In the genomic region with DNA sequence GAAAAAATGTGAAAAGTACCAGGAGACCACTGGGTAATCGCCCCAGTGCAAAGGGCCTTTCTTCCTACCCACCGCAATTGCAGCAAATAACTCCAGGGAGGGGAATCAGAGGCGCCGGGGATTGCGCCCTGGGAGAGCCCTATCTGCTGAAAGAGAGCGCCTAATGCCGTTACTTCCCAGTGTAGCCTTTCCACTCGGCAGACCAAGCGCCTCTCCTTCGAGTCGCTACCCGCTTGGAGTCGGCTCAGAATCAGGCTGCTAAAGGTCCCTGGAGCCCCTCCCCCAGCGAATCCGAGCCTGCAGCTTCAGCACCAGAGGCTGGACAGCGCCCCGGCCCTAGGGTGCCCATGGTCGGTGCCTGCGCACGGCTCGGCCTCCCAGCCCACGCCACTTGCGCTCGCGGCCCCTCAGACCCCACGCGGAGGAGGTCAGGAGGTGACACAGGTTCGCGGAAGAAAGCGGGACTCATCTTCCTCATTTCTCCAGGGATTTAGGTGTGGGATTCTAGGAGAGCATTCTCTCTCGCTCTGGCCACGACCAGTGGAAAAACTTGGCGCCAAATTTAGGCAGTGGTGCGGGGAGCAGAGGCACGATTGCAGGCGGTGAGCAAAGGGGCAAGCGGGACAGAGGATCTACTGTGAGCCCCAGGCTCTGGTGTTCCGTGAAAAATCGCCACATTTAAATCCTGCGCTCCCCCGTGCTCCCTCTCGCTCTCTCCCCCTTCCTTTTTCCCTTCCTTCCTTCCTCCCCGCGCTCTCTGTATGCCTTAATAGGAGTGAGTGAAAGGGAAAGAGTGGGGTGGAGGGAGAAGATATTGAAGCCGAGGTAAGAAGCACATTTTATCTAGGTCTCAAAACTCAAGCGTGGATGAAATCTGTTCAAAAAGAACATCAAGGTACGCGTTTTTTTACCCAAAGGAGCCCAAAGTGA, we compare ENCODE assay signal across 1 cellular context.
A peak's percentile ranks its signal among the peaks of the same experiment; 100 is the strongest.
TF ChIP-seq lines count a peak whose summit lies in the region.

No MANE protein-coding gene starts in this region.

TF ChIP-seq in HepG2, 621 proteins besides CTCF, POLR2A, EP300 and RAD21 (continued from another document and continues in another):
- no peak for TF ChIP-seq ARHGAP35 (CRISPR knock-in tag; IDR thresholded peaks at IDR 0.05; ENCODE audit: borderline replicate concordance)
- no peak for TF ChIP-seq THAP8 (CRISPR knock-in tag; IDR thresholded peaks at IDR 0.05; ENCODE audit: borderline replicate concordance)
- peak; percentile 40; the same call in 1 of the 2 replicates for TF ChIP-seq ZBTB37 (CRISPR knock-in tag; IDR thresholded peaks at IDR 0.05)
- peak; percentile 62; the same call in 1 of the 2 replicates for TF ChIP-seq ZBTB43 (CRISPR knock-in tag; conservative IDR thresholded peaks at IDR 0.05)
- TF ChIP-seq MIER2 (CRISPR knock-in tag; IDR thresholded peaks at IDR 0.05): peak; percentile 98
- TF ChIP-seq, protein P1, sequence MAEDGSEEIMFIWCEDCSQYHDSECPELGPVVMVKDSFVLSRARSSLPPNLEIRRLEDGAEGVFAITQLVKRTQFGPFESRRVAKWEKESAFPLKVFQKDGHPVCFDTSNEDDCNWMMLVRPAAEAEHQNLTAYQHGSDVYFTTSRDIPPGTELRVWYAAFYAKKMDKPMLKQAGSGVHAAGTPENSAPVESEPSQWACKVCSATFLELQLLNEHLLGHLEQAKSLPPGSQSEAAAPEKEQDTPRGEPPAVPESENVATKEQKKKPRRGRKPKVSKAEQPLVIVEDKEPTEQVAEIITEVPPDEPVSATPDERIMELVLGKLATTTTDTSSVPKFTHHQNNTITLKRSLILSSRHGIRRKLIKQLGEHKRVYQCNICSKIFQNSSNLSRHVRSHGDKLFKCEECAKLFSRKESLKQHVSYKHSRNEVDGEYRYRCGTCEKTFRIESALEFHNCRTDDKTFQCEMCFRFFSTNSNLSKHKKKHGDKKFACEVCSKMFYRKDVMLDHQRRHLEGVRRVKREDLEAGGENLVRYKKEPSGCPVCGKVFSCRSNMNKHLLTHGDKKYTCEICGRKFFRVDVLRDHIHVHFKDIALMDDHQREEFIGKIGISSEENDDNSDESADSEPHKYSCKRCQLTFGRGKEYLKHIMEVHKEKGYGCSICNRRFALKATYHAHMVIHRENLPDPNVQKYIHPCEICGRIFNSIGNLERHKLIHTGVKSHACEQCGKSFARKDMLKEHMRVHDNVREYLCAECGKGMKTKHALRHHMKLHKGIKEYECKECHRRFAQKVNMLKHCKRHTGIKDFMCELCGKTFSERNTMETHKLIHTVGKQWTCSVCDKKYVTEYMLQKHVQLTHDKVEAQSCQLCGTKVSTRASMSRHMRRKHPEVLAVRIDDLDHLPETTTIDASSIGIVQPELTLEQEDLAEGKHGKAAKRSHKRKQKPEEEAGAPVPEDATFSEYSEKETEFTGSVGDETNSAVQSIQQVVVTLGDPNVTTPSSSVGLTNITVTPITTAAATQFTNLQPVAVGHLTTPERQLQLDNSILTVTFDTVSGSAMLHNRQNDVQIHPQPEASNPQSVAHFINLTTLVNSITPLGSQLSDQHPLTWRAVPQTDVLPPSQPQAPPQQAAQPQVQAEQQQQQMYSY (CRISPR knock-in tag; IDR thresholded peaks at IDR 0.05): 0 out of 2 replicates have a peak, but pooled peaks have one; percentile 22
- peak; percentile 31; the same call in 1 of the 2 replicates for TF ChIP-seq GABPB1 (CRISPR knock-in tag; IDR thresholded peaks at IDR 0.05)
- TF ChIP-seq TGIF2 (CRISPR knock-in tag; IDR thresholded peaks at IDR 0.05): 0 out of 2 replicates have a peak, but pooled peaks have one; percentile 54
- TF ChIP-seq, protein P2, sequence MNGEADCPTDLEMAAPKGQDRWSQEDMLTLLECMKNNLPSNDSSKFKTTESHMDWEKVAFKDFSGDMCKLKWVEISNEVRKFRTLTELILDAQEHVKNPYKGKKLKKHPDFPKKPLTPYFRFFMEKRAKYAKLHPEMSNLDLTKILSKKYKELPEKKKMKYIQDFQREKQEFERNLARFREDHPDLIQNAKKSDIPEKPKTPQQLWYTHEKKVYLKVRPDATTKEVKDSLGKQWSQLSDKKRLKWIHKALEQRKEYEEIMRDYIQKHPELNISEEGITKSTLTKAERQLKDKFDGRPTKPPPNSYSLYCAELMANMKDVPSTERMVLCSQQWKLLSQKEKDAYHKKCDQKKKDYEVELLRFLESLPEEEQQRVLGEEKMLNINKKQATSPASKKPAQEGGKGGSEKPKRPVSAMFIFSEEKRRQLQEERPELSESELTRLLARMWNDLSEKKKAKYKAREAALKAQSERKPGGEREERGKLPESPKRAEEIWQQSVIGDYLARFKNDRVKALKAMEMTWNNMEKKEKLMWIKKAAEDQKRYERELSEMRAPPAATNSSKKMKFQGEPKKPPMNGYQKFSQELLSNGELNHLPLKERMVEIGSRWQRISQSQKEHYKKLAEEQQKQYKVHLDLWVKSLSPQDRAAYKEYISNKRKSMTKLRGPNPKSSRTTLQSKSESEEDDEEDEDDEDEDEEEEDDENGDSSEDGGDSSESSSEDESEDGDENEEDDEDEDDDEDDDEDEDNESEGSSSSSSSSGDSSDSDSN (CRISPR knock-in tag; IDR thresholded peaks at IDR 0.05): 0 out of 2 replicates have a peak, but pooled peaks have one; percentile 25
- TF ChIP-seq FOXC1 (CRISPR knock-in tag; IDR thresholded peaks at IDR 0.05; ENCODE audit: borderline replicate concordance): peak; percentile 35; the same call in 1 of the 2 replicates
- TF ChIP-seq, protein P3, sequence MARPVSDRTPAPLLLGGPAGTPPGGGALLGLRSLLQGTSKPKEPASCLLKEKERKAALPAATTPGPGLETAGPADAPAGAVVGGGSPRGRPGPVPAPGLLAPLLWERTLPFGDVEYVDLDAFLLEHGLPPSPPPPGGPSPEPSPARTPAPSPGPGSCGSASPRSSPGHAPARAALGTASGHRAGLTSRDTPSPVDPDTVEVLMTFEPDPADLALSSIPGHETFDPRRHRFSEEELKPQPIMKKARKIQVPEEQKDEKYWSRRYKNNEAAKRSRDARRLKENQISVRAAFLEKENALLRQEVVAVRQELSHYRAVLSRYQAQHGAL (CRISPR knock-in tag; IDR thresholded peaks at IDR 0.05; ENCODE audit: not compliant biosample characterization): peak; percentile 35
- TF ChIP-seq BHLHE40 (IDR thresholded peaks at IDR 0.05; ENCODE audit: low read length): no peak
- TF ChIP-seq, protein P4, sequence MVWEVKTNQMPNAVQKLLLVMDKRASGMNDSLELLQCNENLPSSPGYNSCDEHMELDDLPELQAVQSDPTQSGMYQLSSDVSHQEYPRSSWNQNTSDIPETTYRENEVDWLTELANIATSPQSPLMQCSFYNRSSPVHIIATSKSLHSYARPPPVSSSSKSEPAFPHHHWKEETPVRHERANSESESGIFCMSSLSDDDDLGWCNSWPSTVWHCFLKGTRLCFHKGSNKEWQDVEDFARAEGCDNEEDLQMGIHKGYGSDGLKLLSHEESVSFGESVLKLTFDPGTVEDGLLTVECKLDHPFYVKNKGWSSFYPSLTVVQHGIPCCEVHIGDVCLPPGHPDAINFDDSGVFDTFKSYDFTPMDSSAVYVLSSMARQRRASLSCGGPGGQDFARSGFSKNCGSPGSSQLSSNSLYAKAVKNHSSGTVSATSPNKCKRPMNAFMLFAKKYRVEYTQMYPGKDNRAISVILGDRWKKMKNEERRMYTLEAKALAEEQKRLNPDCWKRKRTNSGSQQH (CRISPR knock-in tag; IDR thresholded peaks at IDR 0.05; ENCODE audit: low read depth): peak; percentile 69; the same call in 1 of the 2 replicates
- TF ChIP-seq SALL1 (CRISPR knock-in tag; IDR thresholded peaks at IDR 0.05): peak; percentile 82
- TF ChIP-seq NFE2L2 (IDR thresholded peaks at IDR 0.05; ENCODE audit: low read length): no peak
- TF ChIP-seq CEBPB (IDR thresholded peaks at IDR 0.05; ENCODE audit: borderline replicate concordance, low read depth, low read length): no peak
- TF ChIP-seq ZNF598 (CRISPR knock-in tag; IDR thresholded peaks at IDR 0.05; ENCODE audit: borderline replicate concordance): no peak
- 0 out of 2 replicates have a peak, but pooled peaks have one; percentile 31 for TF ChIP-seq ZNF670 (CRISPR knock-in tag; IDR thresholded peaks at IDR 0.05; ENCODE audit: borderline replicate concordance)
- no peak for TF ChIP-seq ZNF263 (CRISPR knock-in tag; IDR thresholded peaks at IDR 0.05)
- TF ChIP-seq XBP1 (CRISPR knock-in tag; IDR thresholded peaks at IDR 0.05): 0 out of 2 replicates have a peak, but pooled peaks have one; percentile 59
- TF ChIP-seq ZNF660 (CRISPR knock-in tag; IDR thresholded peaks at IDR 0.05; ENCODE audit: borderline replicate concordance, low read depth): no peak
- no peak for TF ChIP-seq ZNF207 (IDR thresholded peaks at IDR 0.05; ENCODE audit: borderline replicate concordance)
- TF ChIP-seq, protein P5, sequence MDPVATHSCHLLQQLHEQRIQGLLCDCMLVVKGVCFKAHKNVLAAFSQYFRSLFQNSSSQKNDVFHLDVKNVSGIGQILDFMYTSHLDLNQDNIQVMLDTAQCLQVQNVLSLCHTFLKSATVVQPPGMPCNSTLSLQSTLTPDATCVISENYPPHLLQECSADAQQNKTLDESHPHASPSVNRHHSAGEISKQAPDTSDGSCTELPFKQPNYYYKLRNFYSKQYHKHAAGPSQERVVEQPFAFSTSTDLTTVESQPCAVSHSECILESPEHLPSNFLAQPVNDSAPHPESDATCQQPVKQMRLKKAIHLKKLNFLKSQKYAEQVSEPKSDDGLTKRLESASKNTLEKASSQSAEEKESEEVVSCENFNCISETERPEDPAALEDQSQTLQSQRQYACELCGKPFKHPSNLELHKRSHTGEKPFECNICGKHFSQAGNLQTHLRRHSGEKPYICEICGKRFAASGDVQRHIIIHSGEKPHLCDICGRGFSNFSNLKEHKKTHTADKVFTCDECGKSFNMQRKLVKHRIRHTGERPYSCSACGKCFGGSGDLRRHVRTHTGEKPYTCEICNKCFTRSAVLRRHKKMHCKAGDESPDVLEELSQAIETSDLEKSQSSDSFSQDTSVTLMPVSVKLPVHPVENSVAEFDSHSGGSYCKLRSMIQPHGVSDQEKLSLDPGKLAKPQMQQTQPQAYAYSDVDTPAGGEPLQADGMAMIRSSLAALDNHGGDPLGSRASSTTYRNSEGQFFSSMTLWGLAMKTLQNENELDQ (CRISPR knock-in tag; IDR thresholded peaks at IDR 0.05; ENCODE audit: borderline replicate concordance): peak; percentile 68; the same call in 1 of the 2 replicates
- peak; percentile 27; the same call in 1 of the 2 replicates for TF ChIP-seq ZNF12 (CRISPR knock-in tag; IDR thresholded peaks at IDR 0.05)
- TF ChIP-seq HNF4G (IDR thresholded peaks at IDR 0.05; ENCODE audit: borderline replicate concordance, low read depth, low read length): no peak
- TF ChIP-seq HNF4G (CRISPR knock-in tag; IDR thresholded peaks at IDR 0.05; ENCODE audit: borderline replicate concordance, low read depth): no peak
- peak; percentile 70; the same call in 1 of the 2 replicates for TF ChIP-seq BRCA1 (CRISPR knock-in tag; IDR thresholded peaks at IDR 0.05)
- peak in 1 of 2 experiments; percentile 97 for TF ChIP-seq REST (IDR thresholded peaks at IDR 0.05; ENCODE audit: borderline replicate concordance in 1 of 2, low read depth in 1 of 2, low read length in 2 of 2)
- 0 out of 2 replicates have a peak, but pooled peaks have one; percentile 29 for TF ChIP-seq KDM4B (CRISPR knock-in tag; IDR thresholded peaks at IDR 0.05)
- no peak for TF ChIP-seq ZNF468 (CRISPR knock-in tag; IDR thresholded peaks at IDR 0.05)
- peak; percentile 44; the same call in 1 of the 2 replicates for TF ChIP-seq ATF3 (CRISPR knock-in tag; IDR thresholded peaks at IDR 0.05)
